Comparison of ENCODE assay signal across 20 cellular contexts in the genomic region with DNA sequence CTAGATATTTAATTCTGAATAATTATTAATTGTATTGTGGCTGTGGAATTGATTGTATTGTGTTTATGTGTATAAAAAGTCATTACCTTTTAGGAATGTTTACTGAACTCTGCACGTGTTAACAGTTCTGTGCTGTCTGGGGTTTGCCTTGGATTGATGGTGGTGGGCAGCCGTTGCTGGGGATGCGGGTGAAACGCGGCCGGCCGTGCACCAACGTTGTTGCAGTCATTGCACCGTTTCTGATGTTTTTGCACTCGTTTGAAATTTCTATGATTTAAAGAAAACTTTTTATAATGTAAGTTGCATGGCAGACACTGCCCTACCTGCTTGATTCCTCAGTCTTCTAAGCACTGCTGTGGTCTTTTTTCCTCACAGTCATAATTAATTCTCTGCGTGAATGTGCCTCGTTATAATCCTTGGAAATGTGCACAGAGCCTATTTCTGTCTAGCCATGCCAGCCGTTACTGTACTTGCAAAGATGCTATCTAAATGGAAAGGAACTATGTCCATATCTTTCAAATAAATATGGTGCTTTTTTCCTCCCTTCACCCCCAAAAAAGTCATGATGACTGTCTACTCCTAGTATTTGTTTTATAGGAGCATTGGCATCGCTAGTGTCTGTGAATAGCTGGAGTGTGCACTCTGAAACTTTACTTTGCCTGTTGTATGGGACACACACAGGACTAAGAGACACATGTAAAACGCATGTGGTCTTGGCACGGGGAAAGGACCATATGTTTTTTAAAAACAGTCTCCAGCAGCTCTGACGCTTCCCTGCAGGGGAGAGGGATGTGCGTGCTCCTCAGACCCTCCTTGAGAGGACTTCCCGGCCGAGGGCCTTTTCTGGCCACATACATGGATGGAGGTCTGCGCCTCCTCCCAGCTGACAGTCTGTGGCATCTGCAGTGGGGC. TPM values are rescaled to one million over a fixed set of nuclear protein-coding genes. Genes with fewer than 3 reads are reported as not detected.
DNase-seq lines count a peak whose midpoint lies in the region; TF ChIP-seq lines count a peak whose summit lies in the region.
"Had no signal": no experiment of that assay in that cellular context is flagged by ENCODE, and none has a peak within 500 bp of the region (broad histone marks: within the 10 kb centered on the region; RNA-seq: fewer than 3 reads in every experiment).

No MANE protein-coding gene starts in this region.

- TF ChIP-seq CTCF in VCaP (conservative IDR thresholded peaks at IDR 0.05) (no peak), hepatocyte (IDR thresholded peaks at IDR 0.05; ENCODE audit: poor library complexity) (no peak), type B pancreatic cell (conservative IDR thresholded peaks at IDR 0.05) (no peak)

- H3K9me2 ChIP-seq in hepatocyte (replicated peaks; ENCODE audit: insufficient read depth): no peaks in the 10 kb centered on the region

- no peaks in the 10 kb centered on the region for H3K27me3 ChIP-seq in hepatocyte

- peak; percentile 9 for DNase-seq in NCI-H1694 (lab: John Stamatoyannopoulos, UW)
- DNase-seq in hepatocyte (ENCODE audit: low spot score): no peak
- DNase-seq in type B pancreatic cell (ENCODE audit: extremely low spot score, unreplicated experiment): no peak
- no peak for DNase-seq in Ammon's horn (ENCODE audit: low spot score)
- no peak for DNase-seq in 8988T
- DNase-seq in OCI-M2 (lab: John Stamatoyannopoulos, UW; ENCODE audit: unreplicated experiment): no peak
- DNase-seq: CD8-positive, alpha-beta T cell; DMS53; NCI-H1436; NCI-H2029; NCI-H2171; NCI-H524 treated with DMSO at 0.1 percent for 48 hours; OCI-M1 had no signal

- H3K4me3 ChIP-seq in hepatocyte: no peak overlapping the region
- H3K4me3 ChIP-seq: BLaER1 treated with 17β-estradiol and CSF1 and Interleukin-3, amounts not matched to agents 10 nM and 100 nM; GM23338; HAP-1; K562; SJSA1 had no signal

- H3K27ac ChIP-seq in VCaP (peak overlapping the region; percentile 55), hepatocyte (peak overlapping the region; percentile 73)
- H3K27ac ChIP-seq: BLaER1 treated with 17β-estradiol and CSF1 and Interleukin-3, amounts not matched to agents 10 nM and 100 nM; SJSA1 had no signal

- no peaks in the 10 kb centered on the region for H3K36me3 ChIP-seq in hepatocyte (replicated peaks; ENCODE audit: insufficient read depth, low read depth)
- H3K36me3 ChIP-seq: BLaER1 treated with 17β-estradiol and CSF1 and Interleukin-3, amounts not matched to agents 10 nM and 100 nM; HAP-1; SJSA1 had no signal

- H3K27me3 Mint-ChIP-seq in type B pancreatic cell: no peaks in the 10 kb centered on the region

- H3K4me1 ChIP-seq in hepatocyte (ENCODE audit: insufficient read depth): peaks cover 20% of the 10 kb centered on the region
- H3K4me1 ChIP-seq: HAP-1 had no signal

- H3K4me2 ChIP-seq in hepatocyte: peak overlapping the region; percentile 69
- H3K4me2 ChIP-seq: GM23338 had no signal

- H3K9me3 ChIP-seq in hepatocyte (ENCODE audit: low read depth): no peaks in the 10 kb centered on the region
- H3K9me3 ChIP-seq: SJSA1 had no signal

- H4K20me1 ChIP-seq in hepatocyte (ENCODE audit: insufficient read depth, poor library complexity, severe bottlenecking): no peaks in the 10 kb centered on the region

- H3K27ac Mint-ChIP-seq in type B pancreatic cell: peak overlapping the region; percentile 57
- H3K27ac Mint-ChIP-seq: CD8-positive, alpha-beta T cell; GM23338; T-helper 1 cell treated with Interleukin-12 subunit alpha and Interleukin-12 subunit beta and Interleukin-4 antibody, amounts not matched to agents 30 μg/mL and 1 μg/mL, for 36 hours had no signal

- H3K36me3 Mint-ChIP-seq in type B pancreatic cell: no peaks in the 10 kb centered on the region
- H3K36me3 Mint-ChIP-seq: CD8-positive, alpha-beta T cell had no signal

- H2AFZ ChIP-seq in hepatocyte: no peak overlapping the region
- H2AFZ ChIP-seq: GM23338 had no signal

- H3K9me3 Mint-ChIP-seq in type B pancreatic cell: no peaks in the 10 kb centered on the region
- H3K9me3 Mint-ChIP-seq: CD8-positive, alpha-beta T cell had no signal

- H3K4me3 Mint-ChIP-seq in type B pancreatic cell: peak overlapping the region; percentile 52
- H3K4me3 Mint-ChIP-seq: CD8-positive, alpha-beta T cell; GM23338; T-helper 1 cell treated with Interleukin-12 subunit alpha and Interleukin-12 subunit beta and Interleukin-4 antibody, amounts not matched to agents 30 μg/mL and 1 μg/mL, for 36 hours had no signal

- H3K4me1 Mint-ChIP-seq in type B pancreatic cell (ENCODE audit: unreplicated experiment): peaks cover 27% of the 10 kb centered on the region

- 76% methylated on average over 21 of the region's 21 CpGs for WGBS in hepatocyte (ENCODE audit: low lambda C conversion rate, missing lambda C conversion rate)

- no peaks in the 10 kb centered on the region for H3K79me2 ChIP-seq in hepatocyte

RNA-seq across cellular contexts. Expression of a gene that starts 40.7 kb away (rescaled TPM):
- total RNA-seq in hepatocyte (16.7 and 22.4 TPM in 2 replicates), type B pancreatic cell (ENCODE audit: low replicate concordance) (37.3 and 46.9 TPM in 2 replicates)
- 11.1 and 13.5 TPM in 2 replicates for polyA plus RNA-seq in hepatocyte
